24 cellular contexts compared by ENCODE assay signal in genomic region chr22:24046024-24046423, GRCh38. TPM values are rescaled to one million over a fixed set of nuclear protein-coding genes. Genes with fewer than 3 reads are reported as not detected.
DNase-seq lines count a peak whose midpoint lies in the region; ATAC-seq and TF ChIP-seq lines count a peak whose summit lies in the region.
"Had no signal": no experiment of that assay in that cellular context is flagged by ENCODE, and none has a peak within 500 bp of the region (broad histone marks: within the 10 kb centered on the region; RNA-seq: fewer than 3 reads in every experiment).

No MANE protein-coding gene starts in this region.

- H3K27me3 ChIP-seq in GM06990 (replicated peaks; ENCODE audit: control insufficient read depth, insufficient read depth, low read length): no peaks in the 10 kb centered on the region
- H3K27me3 ChIP-seq in naive thymus-derived CD4-positive, alpha-beta T cell (ENCODE audit: control insufficient read depth in 2 of 2, insufficient read depth in 2 of 2, low read length in 2 of 2): no peaks in the 10 kb centered on the region

- no peak overlapping the region for H3K4me3 ChIP-seq in GM06990 (replicated peaks; ENCODE audit: low read depth, low read length)
- H3K4me3 ChIP-seq in naive thymus-derived CD4-positive, alpha-beta T cell (ENCODE audit: low read length): no peak overlapping the region

- no peak for TF ChIP-seq POLR2A in GM18505 (IDR thresholded peaks at IDR 0.05; ENCODE audit: borderline replicate concordance, extremely low read depth, insufficient read depth, insufficient read length)

- ATAC-seq in naive thymus-derived CD4-positive, alpha-beta T cell: no peak
- no peak for ATAC-seq in GM18505 (IDR thresholded peaks at IDR 0.05; ENCODE audit: unreplicated experiment)
- ATAC-seq: HepG2 had no signal

- POLR2A ChIA-PET in naive thymus-derived CD4-positive, alpha-beta T cell (lab: Charles Lee): no interaction called here

- H3K36me3 Mint-ChIP-seq in activated CD4-positive, alpha-beta T cell treated with anti-CD3 and anti-CD28 coated beads, Interleukin-2, amount 10 ng/mL, durations not matched to agents 24 days and 14 days (ENCODE audit: low read depth): peaks cover 63% of the 10 kb centered on the region
- H3K36me3 Mint-ChIP-seq in activated T-helper 1 cell treated with anti-CD3 and anti-CD28 coated beads, Interleukin-12 subunit alpha, Interleukin-12 subunit beta, Interleukin-2, Interleukin-4 antibody, amounts not matched to agents 30 ng/mL and 10 ng/mL and 1 ng/mL, durations not matched to agents 14 hours and 24 hours and 36 hours (ENCODE audit: low read depth): peaks cover 37% of the 10 kb centered on the region
- peaks cover 23 to 73% (median 44%) of the 10 kb centered on the region in 5 donors for H3K36me3 Mint-ChIP-seq in naive thymus-derived CD4-positive, alpha-beta T cell

- H3K9me3 ChIP-seq in naive thymus-derived CD4-positive, alpha-beta T cell (ENCODE audit: control insufficient read depth in 2 of 3, low read length in 3 of 3): no peaks in the 10 kb centered on the region

- H3K9me3 Mint-ChIP-seq in activated CD4-positive, alpha-beta T cell treated with anti-CD3 and anti-CD28 coated beads, Interleukin-2, amount 10 ng/mL, durations not matched to agents 24 days and 14 days: no peaks in the 10 kb centered on the region
- H3K9me3 Mint-ChIP-seq in activated T-helper 1 cell treated with anti-CD3 and anti-CD28 coated beads, Interleukin-12 subunit alpha, Interleukin-12 subunit beta, Interleukin-2, Interleukin-4 antibody, amounts not matched to agents 30 ng/mL and 10 ng/mL and 1 ng/mL, durations not matched to agents 14 hours and 24 hours and 36 hours: no peaks in the 10 kb centered on the region
- no peaks in the 10 kb centered on the region for H3K9me3 Mint-ChIP-seq in naive thymus-derived CD4-positive, alpha-beta T cell
- H3K9me3 Mint-ChIP-seq: HFFc6 had no signal

- H3K27me3 Mint-ChIP-seq in activated CD4-positive, alpha-beta T cell treated with anti-CD3 and anti-CD28 coated beads, Interleukin-2, amount 10 ng/mL, durations not matched to agents 24 days and 14 days: no peaks in the 10 kb centered on the region
- H3K27me3 Mint-ChIP-seq in activated T-helper 1 cell treated with anti-CD3 and anti-CD28 coated beads, Interleukin-12 subunit alpha, Interleukin-12 subunit beta, Interleukin-2, Interleukin-4 antibody, amounts not matched to agents 30 ng/mL and 10 ng/mL and 1 ng/mL, durations not matched to agents 14 hours and 24 hours and 36 hours (ENCODE audit: insufficient read depth): no peaks in the 10 kb centered on the region
- no peaks in the 10 kb centered on the region for H3K27me3 Mint-ChIP-seq in naive thymus-derived CD4-positive, alpha-beta T cell

- H3K4me1 Mint-ChIP-seq in activated CD4-positive, alpha-beta T cell treated with anti-CD3 and anti-CD28 coated beads, Interleukin-2, amount 10 ng/mL, durations not matched to agents 24 days and 14 days: peaks cover 4% of the 10 kb centered on the region
- H3K4me1 Mint-ChIP-seq in activated T-helper 1 cell treated with anti-CD3 and anti-CD28 coated beads, Interleukin-12 subunit alpha, Interleukin-12 subunit beta, Interleukin-2, Interleukin-4 antibody, amounts not matched to agents 30 ng/mL and 10 ng/mL and 1 ng/mL, durations not matched to agents 14 hours and 24 hours and 36 hours (ENCODE audit: low read depth): no peaks in the 10 kb centered on the region
- H3K4me1 Mint-ChIP-seq in naive thymus-derived CD4-positive, alpha-beta T cell: peaks cover 3 to 20% (median 13%) of the 10 kb centered on the region in 7 donors

- H3K27ac ChIP-seq in naive thymus-derived CD4-positive, alpha-beta T cell (ENCODE audit: low read depth, low read length): no peak overlapping the region

- no peaks in the 10 kb centered on the region for H3K4me1 ChIP-seq in naive thymus-derived CD4-positive, alpha-beta T cell (ENCODE audit: control insufficient read depth in 2 of 2, insufficient read depth in 2 of 2, low read length in 2 of 2)

- H3K27ac Mint-ChIP-seq in activated CD4-positive, alpha-beta T cell treated with anti-CD3 and anti-CD28 coated beads, Interleukin-2, amount 10 ng/mL, durations not matched to agents 24 days and 14 days: peak overlapping the region; percentile 13
- H3K27ac Mint-ChIP-seq in activated T-helper 1 cell treated with anti-CD3 and anti-CD28 coated beads, Interleukin-12 subunit alpha, Interleukin-12 subunit beta, Interleukin-2, Interleukin-4 antibody, amounts not matched to agents 30 ng/mL and 10 ng/mL and 1 ng/mL, durations not matched to agents 14 hours and 24 hours and 36 hours: peak overlapping the region; percentile 1
- peak overlapping the region in 5 of 9 donors; percentile 9 to 40 (median 18) for H3K27ac Mint-ChIP-seq in naive thymus-derived CD4-positive, alpha-beta T cell
- H3K27ac Mint-ChIP-seq: HFFc6 had no signal

- no peak overlapping the region for H3K4me3 Mint-ChIP-seq in activated CD4-positive, alpha-beta T cell treated with anti-CD3 and anti-CD28 coated beads, Interleukin-2, amount 10 ng/mL, durations not matched to agents 24 days and 14 days
- H3K4me3 Mint-ChIP-seq in activated T-helper 1 cell treated with anti-CD3 and anti-CD28 coated beads, Interleukin-12 subunit alpha, Interleukin-12 subunit beta, Interleukin-2, Interleukin-4 antibody, amounts not matched to agents 30 ng/mL and 10 ng/mL and 1 ng/mL, durations not matched to agents 14 hours and 24 hours and 36 hours: no peak overlapping the region
- H3K4me3 Mint-ChIP-seq in naive thymus-derived CD4-positive, alpha-beta T cell: no peak overlapping the region
- H3K4me3 Mint-ChIP-seq: HFFc6 had no signal

- DNase-seq in activated CD4-positive, alpha-beta T cell treated with anti-CD3 and anti-CD28 coated beads, Interleukin-2, amount 10 ng/mL, durations not matched to agents 24 days and 14 days: no peak
- no peak for DNase-seq in activated CD4-positive, alpha-beta T cell treated with anti-CD3 and anti-CD28 coated beads for 1 hour
- DNase-seq in GM06990 (ENCODE audit: extremely low read depth, insufficient read length): peak; percentile 23
- DNase-seq in activated T-helper 1 cell treated with anti-CD3 and anti-CD28 coated beads, Interleukin-12 subunit alpha, Interleukin-12 subunit beta, Interleukin-2, Interleukin-4 antibody, amounts not matched to agents 30 ng/mL and 10 ng/mL and 1 ng/mL, durations not matched to agents 14 hours and 24 hours and 36 hours (ENCODE audit: low spot score): no peak
- DNase-seq in naive thymus-derived CD4-positive, alpha-beta T cell: no peak
- DNase-seq in NCI-H345 treated with DMSO at 0.1 percent for 48 hours (lab: John Stamatoyannopoulos, UW; ENCODE audit: unreplicated experiment): no peak
- no peak for DNase-seq in retina
- DNase-seq: DMS 273 treated with DMSO at 0.1 percent for 48 hours; GDM1; HFFc6; KG1; NCI-H1092; NCI-H2081 treated with DMSO at 0.1 percent for 48 hours; NCI-H2227 treated with DMSO at 0.1 percent for 48 hours; NCI-H526 treated with DMSO at 0.1 percent for 48 hours; NK-92 treated with Interleukin-12 subunit alpha and Interleukin-12 subunit beta, amount 100 ng/mL, for 24 hours; SIG-M5 had no signal

- intact Hi-C loops in activated CD4-positive, alpha-beta T cell treated with anti-CD3 and anti-CD28 coated beads, Interleukin-2, amount 10 ng/mL, durations not matched to agents 24 days and 14 days (cut with micrococcal nuclease): no loop called here
- intact Hi-C loops in activated T-helper 1 cell treated with anti-CD3 and anti-CD28 coated beads, Interleukin-12 subunit alpha, Interleukin-12 subunit beta, Interleukin-2, Interleukin-4 antibody, amounts not matched to agents 30 ng/mL and 10 ng/mL and 1 ng/mL, durations not matched to agents 14 hours and 24 hours and 36 hours (cut with micrococcal nuclease): no loop called here
- intact Hi-C loops in naive thymus-derived CD4-positive, alpha-beta T cell (cut with micrococcal nuclease): no loop called here

- CTCF ChIA-PET in naive thymus-derived CD4-positive, alpha-beta T cell (lab: Charles Lee): interaction anchor here (0.6 kb wide), 1 partner anchor 93 kb away, joined by 3 read pairs; no protein-coding TSS in a partner anchor

- TF ChIP-seq CTCF in GM06990 (IDR thresholded peaks at IDR 0.05; ENCODE audit: insufficient read depth, low read length, poor library complexity, severe bottlenecking): peak; percentile 8

- peaks cover 16% of the 10 kb centered on the region for H3K36me3 ChIP-seq in GM06990 (ENCODE audit: control insufficient read depth, insufficient read depth, low read length)
- peaks cover 8 to 92% (median 13%) of the 10 kb centered on the region in 3 experiments for H3K36me3 ChIP-seq in naive thymus-derived CD4-positive, alpha-beta T cell (ENCODE audit: control insufficient read depth in 2 of 3, insufficient read depth in 3 of 3, low read length in 3 of 3)

RNA-seq across cellular contexts. Expression of gene CABIN1, which starts 34.9 kb away (rescaled TPM):
- 100 and 103 TPM in 2 replicates for total RNA-seq in activated CD4-positive, alpha-beta T cell treated with anti-CD3 and anti-CD28 coated beads, Interleukin-2, amount 10 ng/mL, durations not matched to agents 24 days and 14 days
- 97.6 and 98.1 TPM in 2 replicates for total RNA-seq in activated T-helper 1 cell treated with anti-CD3 and anti-CD28 coated beads, Interleukin-12 subunit alpha, Interleukin-12 subunit beta, Interleukin-2, Interleukin-4 antibody, amounts not matched to agents 30 ng/mL and 10 ng/mL and 1 ng/mL, durations not matched to agents 14 hours and 24 hours and 36 hours
- total RNA-seq in naive thymus-derived CD4-positive, alpha-beta T cell: 100 to 1,000 TPM; 140 to 150 (median 145) TPM
- polyA plus RNA-seq in naive thymus-derived CD4-positive, alpha-beta T cell: 10 to 100 TPM; 10.2 to 14.7 TPM

RNA-seq across cellular contexts. Expression of gene GSTT4, which starts 40.8 kb away (rescaled TPM):
- total RNA-seq in activated CD4-positive, alpha-beta T cell treated with anti-CD3 and anti-CD28 coated beads, Interleukin-2, amount 10 ng/mL, durations not matched to agents 24 days and 14 days: not detected in 2 replicates
- total RNA-seq in activated T-helper 1 cell treated with anti-CD3 and anti-CD28 coated beads, Interleukin-12 subunit alpha, Interleukin-12 subunit beta, Interleukin-2, Interleukin-4 antibody, amounts not matched to agents 30 ng/mL and 10 ng/mL and 1 ng/mL, durations not matched to agents 14 hours and 24 hours and 36 hours: not detected in 2 replicates
- total RNA-seq in naive thymus-derived CD4-positive, alpha-beta T cell: not detected
- not detected for polyA plus RNA-seq in naive thymus-derived CD4-positive, alpha-beta T cell
- total RNA-seq: A172, HFFc6, M059J, OCI-LY7, RPMI7951 had no signal
- polyA plus RNA-seq: BJ had no signal
